Comparison of ENCODE assay signal across 16 cellular contexts in genomic region chr11:119652907-119653659, GRCh38.
DNase-seq lines count a peak whose midpoint lies in the region; ATAC-seq, FAIRE-seq and TF ChIP-seq lines count a peak whose summit lies in the region.
"Had no signal": no experiment of that assay in that cellular context is flagged by ENCODE, and none has a peak within 500 bp of the region (broad histone marks: within the 10 kb centered on the region; RNA-seq: fewer than 3 reads in every experiment).

No MANE protein-coding gene starts in this region.

- TF ChIP-seq CTCF in astrocyte (IDR thresholded peaks at IDR 0.05; ENCODE audit: insufficient read depth, low read depth, low read length) (no peak), psoas muscle (IDR thresholded peaks at IDR 0.05) (no peak), smooth muscle cell (IDR thresholded peaks at IDR 0.05; ENCODE audit: borderline replicate concordance, insufficient read depth, poor library complexity, severe bottlenecking) (no peak)

- H3K27ac ChIP-seq in astrocyte (ENCODE audit: low read depth, low read length): no peak overlapping the region
- no peak overlapping the region for H3K27ac ChIP-seq in psoas muscle
- H3K27ac ChIP-seq in smooth muscle cell (ENCODE audit: low read depth): no peak overlapping the region
- H3K27ac ChIP-seq: 22Rv1 had no signal

- DNase-seq in COLO829 (ENCODE audit: low spot score) (peak; percentile 57), astrocyte (ENCODE audit: low read depth) (peak; percentile 14), kidney tubule cell (ENCODE audit: low spot score) (peak; percentile 31), psoas muscle (no peak), NOMO-1 treated with dmso at 0.1 percent for 144 hours (lab: John Stamatoyannopoulos, UW; ENCODE audit: unreplicated experiment) (no peak), smooth muscle cell (lab: John Stamatoyannopoulos, UW; ENCODE audit: unreplicated experiment) (no peak), DMS 273 (lab: John Stamatoyannopoulos, UW; ENCODE audit: unreplicated experiment) (no peak)
- DNase-seq: Caco-2; CD8-positive, alpha-beta T cell; DMS53 had no signal

- H3K4me1 ChIP-seq in astrocyte (ENCODE audit: insufficient read depth, low read length) (no peaks in the 10 kb centered on the region), psoas muscle (no peaks in the 10 kb centered on the region), smooth muscle cell (ENCODE audit: low read depth) (no peaks in the 10 kb centered on the region)
- H3K4me1 ChIP-seq: Caco-2, HAP-1 had no signal

- H3K4me1 Mint-ChIP-seq in astrocyte (ENCODE audit: low read depth, unreplicated experiment): peaks cover 4% of the 10 kb centered on the region
- H3K4me1 Mint-ChIP-seq: CD14-positive monocyte, IgD-negative memory B cell had no signal

- FAIRE-seq in astrocyte (lab: Jason Lieb, UNC): no peak
- FAIRE-seq: H1 had no signal

- ATAC-seq in psoas muscle (peak in 3 of 4 donors; percentile 21 to 52 (median 49)), HG02973 (IDR thresholded peaks at IDR 0.05; ENCODE audit: unreplicated experiment) (no peak)
- ATAC-seq: CD8-positive, alpha-beta T cell had no signal

- H3K36me3 ChIP-seq in astrocyte (ENCODE audit: insufficient read depth, low read length) (no peaks in the 10 kb centered on the region), psoas muscle (ENCODE audit: insufficient read depth in 1 of 2, low read depth in 1 of 2) (no peaks in the 10 kb centered on the region), smooth muscle cell (ENCODE audit: low read depth) (no peaks in the 10 kb centered on the region)
- H3K36me3 ChIP-seq: HAP-1 had no signal

- intact Hi-C loops in psoas muscle (cut with DNase I): loop anchor here in 1 of 2 donors (10.0 kb wide), 1 partner anchor 632 kb away; no protein-coding TSS in a partner anchor

- H3K36me3 Mint-ChIP-seq in astrocyte (ENCODE audit: low read depth, unreplicated experiment): no peaks in the 10 kb centered on the region
- H3K36me3 Mint-ChIP-seq: CD14-positive monocyte; CD8-positive, alpha-beta T cell; IgD-negative memory B cell had no signal

- H3K4me2 ChIP-seq in astrocyte (ENCODE audit: low read length) (no peak overlapping the region), smooth muscle cell (no peak overlapping the region)

- H2AFZ ChIP-seq in astrocyte (ENCODE audit: low read depth, low read length) (no peak overlapping the region), smooth muscle cell (ENCODE audit: low read depth) (no peak overlapping the region)

- H3F3A ChIP-seq in smooth muscle cell (ENCODE audit: low read depth): no peaks in the 10 kb centered on the region

- H4K20me1 ChIP-seq in astrocyte (ENCODE audit: insufficient read depth, low read length) (no peaks in the 10 kb centered on the region), smooth muscle cell (ENCODE audit: low read depth) (no peaks in the 10 kb centered on the region)

- H3K4me3 Mint-ChIP-seq in astrocyte (ENCODE audit: unreplicated experiment): no peak overlapping the region
- H3K4me3 Mint-ChIP-seq: CD14-positive monocyte; CD8-positive, alpha-beta T cell; IgD-negative memory B cell had no signal

- WGBS in psoas muscle, 3 donors: 87 to 88% (median 87%) methylated on average over 22 of the region's 22 CpGs
- WGBS in smooth muscle cell (ENCODE audit: low lambda C conversion rate): 92% methylated on average over 22 of the region's 22 CpGs

- H3K27me3 Mint-ChIP-seq in astrocyte (ENCODE audit: low read depth, unreplicated experiment): peaks cover 43% of the 10 kb centered on the region

- H3K9me3 ChIP-seq in astrocyte (ENCODE audit: insufficient read depth, low read depth, low read length): no peaks in the 10 kb centered on the region
- no peaks in the 10 kb centered on the region for H3K9me3 ChIP-seq in psoas muscle
- H3K9me3 ChIP-seq in smooth muscle cell (replicated peaks; ENCODE audit: low read depth): no peaks in the 10 kb centered on the region
- H3K9me3 ChIP-seq: Caco-2, HAP-1 had no signal

- H3K9ac ChIP-seq in astrocyte (ENCODE audit: low read length) (no peak overlapping the region), smooth muscle cell (ENCODE audit: low read depth) (no peak overlapping the region)

- H3K9me3 Mint-ChIP-seq in astrocyte (ENCODE audit: unreplicated experiment): peaks cover 5% of the 10 kb centered on the region
- H3K9me3 Mint-ChIP-seq: CD8-positive, alpha-beta T cell; IgD-negative memory B cell had no signal

- no peaks in the 10 kb centered on the region for H3K79me2 ChIP-seq in astrocyte (ENCODE audit: insufficient read depth, low read length)
- no peaks in the 10 kb centered on the region for H3K79me2 ChIP-seq in smooth muscle cell (ENCODE audit: low read depth)

- H3K4me3 ChIP-seq in astrocyte (ENCODE audit: insufficient read depth, low read depth, low read length) (no peak overlapping the region), psoas muscle (no peak overlapping the region), smooth muscle cell (no peak overlapping the region)
- H3K4me3 ChIP-seq: HAP-1 had no signal

- H3K27ac Mint-ChIP-seq in astrocyte (ENCODE audit: unreplicated experiment): no peak overlapping the region
- H3K27ac Mint-ChIP-seq: CD14-positive monocyte; CD8-positive, alpha-beta T cell had no signal

- H3K27me3 ChIP-seq in astrocyte (ENCODE audit: insufficient read depth, low read length) (no peaks in the 10 kb centered on the region), psoas muscle (ENCODE audit: insufficient read depth in 3 of 3, low read length in 2 of 3) (peaks cover 0 to 3% (median 0%) of the 10 kb centered on the region in 3 donors), smooth muscle cell (ENCODE audit: low read depth) (no peaks in the 10 kb centered on the region)

Comparison
In these comparisons a context has a peak if more than half of its experiments do, and no peak if none do; other contexts are left out.
1. DNase-seq: peak in COLO829 (single experiment), astrocyte (single experiment) and kidney tubule cell (single experiment); none in psoas muscle (0 of 2), NOMO-1 treated with dmso at 0.1 percent for 144 hours (single experiment), smooth muscle cell (single experiment) and DMS 273 (single experiment).